29 cellular contexts compared by ENCODE assay signal in genomic region chr16:58497935-58498334, GRCh38. TPM values are rescaled to one million over a fixed set of nuclear protein-coding genes. Genes with fewer than 3 reads are reported as not detected.
DNase-seq lines count a peak whose midpoint lies in the region; ATAC-seq, FAIRE-seq and TF ChIP-seq lines count a peak whose summit lies in the region.
"Had no signal": no experiment of that assay in that cellular context is flagged by ENCODE, and none has a peak within 500 bp of the region (broad histone marks: within the 10 kb centered on the region; RNA-seq: fewer than 3 reads in every experiment).

No MANE protein-coding gene starts in this region.

- no peak for FAIRE-seq in HepG2 (lab: Jason Lieb, UNC)
- FAIRE-seq: colon had no signal

- H3K4me3 Mint-ChIP-seq in neural crest cell = peak overlapping the region; percentile 31
- H3K4me3 Mint-ChIP-seq: activated CD8-positive, alpha-beta T cell treated with anti-CD3 and anti-CD28 coated beads, Interleukin-2, amount 10 ng/mL, durations not matched to agents 7 days and 5 days had no signal

- H3K4me1 ChIP-seq in HepG2 (ENCODE audit: insufficient read depth, low read length) (peaks cover 41% of the 10 kb centered on the region), right lobe of liver (peaks cover 0 to 4% (median 0%) of the 10 kb centered on the region in 4 donors)
- H3K4me1 ChIP-seq: HAP-1 had no signal

- no peaks in the 10 kb centered on the region for H3K9me3 Mint-ChIP-seq in neural crest cell

- H3K27me3 Mint-ChIP-seq in neural crest cell (ENCODE audit: low read depth) = peaks cover 4% of the 10 kb centered on the region

- no peak for TF ChIP-seq POLR2A in HepG2 (IDR thresholded peaks at IDR 0.05; ENCODE audit: insufficient read depth in 1 of 2, low read depth in 2 of 2, low read length in 2 of 2)
- TF ChIP-seq POLR2A in right lobe of liver (IDR thresholded peaks at IDR 0.05) = no peak

- no peaks in the 10 kb centered on the region for H3K36me3 Mint-ChIP-seq in neural crest cell (ENCODE audit: low read depth)

- no peak overlapping the region for H3K4me2 ChIP-seq in HepG2 (ENCODE audit: low read depth, low read length)
- H3K4me2 ChIP-seq: smooth muscle cell had no signal

- no peak overlapping the region for H3K4me3 ChIP-seq in HepG2 (replicated peaks in 1 of 3; ENCODE audit: insufficient read depth in 1 of 3, low read depth in 2 of 3, low read length in 3 of 3)
- H3K4me3 ChIP-seq in right lobe of liver = no peak overlapping the region
- H3K4me3 ChIP-seq: gastrocnemius medialis, HAP-1, SK-N-MC, smooth muscle cell, transverse colon had no signal

- H3K36me3 ChIP-seq in HepG2 (replicated peaks in 1 of 2; ENCODE audit: control insufficient read depth in 1 of 2, insufficient read depth in 2 of 2, low read length in 2 of 2) (no peaks in the 10 kb centered on the region), right lobe of liver (no peaks in the 10 kb centered on the region)
- H3K36me3 ChIP-seq: brain microvascular endothelial cell, gastrocnemius medialis, HAP-1, transverse colon had no signal

- TF ChIP-seq EP300 in HepG2 (IDR thresholded peaks at IDR 0.05; ENCODE audit: low read depth in 2 of 2, low read length in 2 of 2) (no peak), HepG2 (CRISPR knock-in tag; IDR thresholded peaks at IDR 0.05; ENCODE audit: borderline replicate concordance) (no peak)

- H3K9me3 ChIP-seq in HepG2 (ENCODE audit: low read length) = no peaks in the 10 kb centered on the region
- H3K9me3 ChIP-seq in right lobe of liver = no peaks in the 10 kb centered on the region
- H3K9me3 ChIP-seq: gastrocnemius medialis, HAP-1, transverse colon had no signal

- H4K20me1 ChIP-seq in HepG2 (ENCODE audit: insufficient read depth, low read length) = no peaks in the 10 kb centered on the region

- DNase-seq in HepG2 (ENCODE audit: low spot score) (no peak), right lobe of liver (no peak), caudate nucleus (lab: John Stamatoyannopoulos, UW) (no peak), neural crest cell (ENCODE audit: low read depth, low spot score) (no peak), NCI-H2029 (lab: John Stamatoyannopoulos, UW) (no peak), T1000 (lab: John Stamatoyannopoulos, UW) (no peak)
- DNase-seq: activated CD4-positive, alpha-beta T cell treated with anti-CD3 and anti-CD28 coated beads for 1 hour; activated CD8-positive, alpha-beta T cell treated with anti-CD3 and anti-CD28 coated beads, Interleukin-2, amount 10 ng/mL, durations not matched to agents 7 days and 5 days; activated gamma-delta T cell; brain microvascular endothelial cell; DMS79; gastrocnemius medialis; GF-D8; hippocampal formation; KG1; mesendoderm; MM.1S; NCI-H2081; NCI-H2227 treated with DMSO at 0.1 percent for 48 hours; NCI-H526 treated with DMSO at 0.1 percent for 48 hours; nucleus accumbens; stimulated activated CD4-positive, alpha-beta T cell treated with anti-CD3 and anti-CD28 coated beads, Interleukin-2, amount 100 ng/mL, for 24 hours; transverse colon had no signal

- no peaks in the 10 kb centered on the region for H3K79me2 ChIP-seq in HepG2 (ENCODE audit: insufficient read depth, low read length)

- H3K27me3 ChIP-seq in HepG2 (ENCODE audit: control insufficient read depth in 1 of 2, insufficient read depth in 2 of 2, low read length in 2 of 2) (peaks cover 0 to 17% of the 10 kb centered on the region in 2 experiments; a peak in 2 of 5 replicates), right lobe of liver (no peaks in the 10 kb centered on the region)
- H3K27me3 ChIP-seq: brain microvascular endothelial cell had no signal

- TF ChIP-seq CTCF in HepG2 (CRISPR knock-in tag; IDR thresholded peaks at IDR 0.05) = no peak
- no peak for TF ChIP-seq CTCF in right lobe of liver (IDR thresholded peaks at IDR 0.05)
- TF ChIP-seq CTCF in neural crest cell (conservative IDR thresholded peaks at IDR 0.05) = no peak

- BruUV-seq in HepG2 (replicated peaks; lab: Mats Ljungman, UMichigan) = no TSS peak

- CTCF ChIA-PET in HepG2 (lab: Yijun Ruan, JAX; ENCODE audit: low intra/inter-chr PET ratio, low total read pairs) = no interaction called here

- TF ChIP-seq RAD21 in HepG2 (CRISPR knock-in tag; IDR thresholded peaks at IDR 0.05) = no peak

- POLR2A ChIA-PET in HepG2 (lab: Yijun Ruan, JAX) = no interaction called here

- ATAC-seq in HepG2 (no peak), right lobe of liver (no peak), HG02623 (IDR thresholded peaks at IDR 0.05; ENCODE audit: unreplicated experiment) (no peak)
- ATAC-seq: activated CD8-positive, alpha-beta T cell treated with anti-CD3 and anti-CD28 coated beads, Interleukin-2, amount 10 ng/mL, durations not matched to agents 7 days and 5 days; gastrocnemius medialis; left lobe of liver had no signal

- in situ Hi-C loops in HepG2 (cut with HindIII; ENCODE audit: extremely low pct_ligation_motif_present, low pct_unique_long_range_greater_than_20kb) = no loop called here

- WGBS in HepG2 (ENCODE audit: low lambda C conversion rate) = 19% methylated on average over 4 of the region's 5 CpGs
- WGBS in right lobe of liver (ENCODE audit: insufficient coverage, low coverage, low lambda C conversion rate, missing lambda C conversion rate) = 30% methylated on average over 4 of the region's 5 CpGs

- H3K27ac Mint-ChIP-seq in neural crest cell (ENCODE audit: unreplicated experiment) = peak overlapping the region; percentile 88
- H3K27ac Mint-ChIP-seq: activated CD8-positive, alpha-beta T cell treated with anti-CD3 and anti-CD28 coated beads, Interleukin-2, amount 10 ng/mL, durations not matched to agents 7 days and 5 days had no signal

- peaks cover 57% of the 10 kb centered on the region for H3K4me1 Mint-ChIP-seq in neural crest cell

- intact Hi-C loops in HepG2 (cut with micrococcal nuclease; ENCODE audit: unreplicated experiment) (loop anchor here (5.0 kb wide), 1 partner anchor 259 kb away; no protein-coding TSS in a partner anchor), right lobe of liver (cut with DNase I) (no loop called here)

- H2AFZ ChIP-seq in HepG2 (ENCODE audit: low read length) = no peak overlapping the region

- H3K27ac ChIP-seq in HepG2 (ENCODE audit: extremely low read length, insufficient read depth, low read length) = no peak overlapping the region
- no peak overlapping the region for H3K27ac ChIP-seq in right lobe of liver
- H3K27ac ChIP-seq in caudate nucleus (ENCODE audit: low read depth, low read length) = peak overlapping the region; percentile 61
- H3K27ac ChIP-seq: brain microvascular endothelial cell, gastrocnemius medialis, SK-N-MC, transverse colon had no signal

- H3K9ac ChIP-seq in HepG2 (ENCODE audit: insufficient read depth, low read depth, low read length) = no peak overlapping the region

RNA-seq across cellular contexts. Expression of gene NDRG4, which starts 2.0 kb away (rescaled TPM):
- total RNA-seq in HepG2 (2016; rRNA removed; fragmentation: Illumina TruSeq; extraction: Trizol) (1.6 and 1.7 TPM in 2 replicates), right lobe of liver (1 to 10 TPM in 4 of 6 experiments, under 1 TPM in 2; 0.76 to 2.9 (median 2.1) TPM), neural crest cell (52.5 and 58.9 TPM in 2 replicates)
- 0.20 and 1.1 TPM in 2 replicates for total RNA-seq in HepG2 (2016; cell fraction: cytosol; rRNA removed; fragmentation: Illumina TruSeq; extraction: Trizol; ENCODE audit: low read depth)
- total RNA-seq in HepG2 (2016; cell fraction: insoluble cytoplasmic fraction; rRNA removed; fragmentation: Illumina TruSeq; extraction: Trizol) = 1.5 and 2.0 TPM in 2 replicates
- total RNA-seq in HepG2 (2016; cell fraction: membrane; rRNA removed; fragmentation: Illumina TruSeq; extraction: Trizol) = 1.7 and 1.8 TPM in 2 replicates
- total RNA-seq in HepG2 (2016; cell fraction: nucleus; rRNA removed; fragmentation: Illumina TruSeq; extraction: Trizol) = 1.6 and 2.2 TPM in 2 replicates
- 1.8 and 2.7 TPM in 2 replicates for polyA plus RNA-seq in HepG2 (2011; rRNA removed)
- polyA plus RNA-seq in HepG2 (2011; cell fraction: cytosol; rRNA removed) = 1.8 and 2.5 TPM in 2 replicates
- 17.0 and 17.7 TPM in 2 replicates for polyA plus RNA-seq in HepG2 (2011; cell fraction: nucleus; rRNA removed)
- polyA plus RNA-seq in HepG2 (2012) = 2.3 and 6.3 TPM in 2 replicates
- polyA plus RNA-seq in HepG2 (2016; cell fraction: cytosol; fragmentation: Illumina TruSeq; extraction: Trizol; ENCODE audit: low read depth) = 0.41 and 0.49 TPM in 2 replicates
- polyA plus RNA-seq in HepG2 (2016; cell fraction: insoluble cytoplasmic fraction; fragmentation: Illumina TruSeq; extraction: Trizol; ENCODE audit: low read depth) = 0.75 and 2.0 TPM in 2 replicates
- polyA plus RNA-seq in HepG2 (2016; cell fraction: membrane; fragmentation: Illumina TruSeq; extraction: Trizol; ENCODE audit: low read depth) = 0.87 and 0.90 TPM in 2 replicates
- polyA plus RNA-seq in HepG2 (2016; cell fraction: nucleus; fragmentation: Illumina TruSeq; extraction: Trizol; ENCODE audit: insufficient read depth, low read depth) = 2.5 TPM in 2 replicates
- polyA minus RNA-seq in HepG2 (2011; rRNA and poly(A)+ RNA removed; ENCODE audit: low replicate concordance) = 0.07 and 9.4 TPM in 2 replicates
- polyA minus RNA-seq in HepG2 (2011; cell fraction: cytosol; rRNA and poly(A)+ RNA removed) = 1.2 and 1.8 TPM in 2 replicates
- polyA minus RNA-seq in HepG2 (2011; cell fraction: nucleus; rRNA and poly(A)+ RNA removed) = 3.3 and 6.0 TPM in 2 replicates
- total RNA-seq: activated CD8-positive, alpha-beta T cell treated with anti-CD3 and anti-CD28 coated beads, Interleukin-2, amount 10 ng/mL, durations not matched to agents 7 days and 5 days had no signal

RNA-seq across cellular contexts. Expression of gene SETD6, which starts 17.4 kb away (rescaled TPM):
- total RNA-seq in HepG2 (2016; rRNA removed; fragmentation: Illumina TruSeq; extraction: Trizol) (17.4 and 25.7 TPM in 2 replicates), right lobe of liver (10 to 100 TPM in 3 of 6 experiments, 1 to 10 TPM in 3; 6.8 to 14.5 (median 10.2) TPM), neural crest cell (34.0 and 35.6 TPM in 2 replicates)
- total RNA-seq in HepG2 (2016; cell fraction: cytosol; rRNA removed; fragmentation: Illumina TruSeq; extraction: Trizol; ENCODE audit: low read depth) = 4.8 and 5.1 TPM in 2 replicates
- 17.1 and 29.4 TPM in 2 replicates for total RNA-seq in HepG2 (2016; cell fraction: insoluble cytoplasmic fraction; rRNA removed; fragmentation: Illumina TruSeq; extraction: Trizol)
- total RNA-seq in HepG2 (2016; cell fraction: membrane; rRNA removed; fragmentation: Illumina TruSeq; extraction: Trizol) = 9.7 and 10.0 TPM in 2 replicates
- 32.2 and 34.9 TPM in 2 replicates for total RNA-seq in HepG2 (2016; cell fraction: nucleus; rRNA removed; fragmentation: Illumina TruSeq; extraction: Trizol)
- 24.0 and 25.9 TPM in 2 replicates for polyA plus RNA-seq in HepG2 (2011; rRNA removed)
- polyA plus RNA-seq in HepG2 (2011; cell fraction: cytosol; rRNA removed) = 13.1 and 16.9 TPM in 2 replicates
- polyA plus RNA-seq in HepG2 (2011; cell fraction: nucleus; rRNA removed) = 109 and 110 TPM in 2 replicates
- polyA plus RNA-seq in HepG2 (2012) = 25.0 and 25.7 TPM in 2 replicates
- 2.7 and 3.2 TPM in 2 replicates for polyA plus RNA-seq in HepG2 (2016; cell fraction: cytosol; fragmentation: Illumina TruSeq; extraction: Trizol; ENCODE audit: low read depth)
- polyA plus RNA-seq in HepG2 (2016; cell fraction: insoluble cytoplasmic fraction; fragmentation: Illumina TruSeq; extraction: Trizol; ENCODE audit: low read depth) = 13.8 and 15.8 TPM in 2 replicates
- polyA plus RNA-seq in HepG2 (2016; cell fraction: membrane; fragmentation: Illumina TruSeq; extraction: Trizol; ENCODE audit: low read depth) = 4.6 and 4.9 TPM in 2 replicates
- 74.9 and 78.9 TPM in 2 replicates for polyA plus RNA-seq in HepG2 (2016; cell fraction: nucleus; fragmentation: Illumina TruSeq; extraction: Trizol; ENCODE audit: insufficient read depth, low read depth)
- 26.6 and 40.3 TPM in 2 replicates for polyA minus RNA-seq in HepG2 (2011; rRNA and poly(A)+ RNA removed; ENCODE audit: low replicate concordance)
- 11.5 and 12.7 TPM in 2 replicates for polyA minus RNA-seq in HepG2 (2011; cell fraction: cytosol; rRNA and poly(A)+ RNA removed)
- polyA minus RNA-seq in HepG2 (2011; cell fraction: nucleus; rRNA and poly(A)+ RNA removed) = 48.7 and 56.2 TPM in 2 replicates

Comparison
In these comparisons a context has a peak if more than half of its experiments do, and no peak if none do; other contexts are left out.
1. RNA of gene NDRG4, which starts 2.0 kb away (total RNA-seq): 52.5 to 58.9 TPM in neural crest cell; 0.76 to 2.9 TPM in right lobe of liver and 0.20 to 2.2 TPM in HepG2; every median in the first group is over 10 times any median in the second.